ENCODE assay signal across 1 cellular context in the genomic region with DNA sequence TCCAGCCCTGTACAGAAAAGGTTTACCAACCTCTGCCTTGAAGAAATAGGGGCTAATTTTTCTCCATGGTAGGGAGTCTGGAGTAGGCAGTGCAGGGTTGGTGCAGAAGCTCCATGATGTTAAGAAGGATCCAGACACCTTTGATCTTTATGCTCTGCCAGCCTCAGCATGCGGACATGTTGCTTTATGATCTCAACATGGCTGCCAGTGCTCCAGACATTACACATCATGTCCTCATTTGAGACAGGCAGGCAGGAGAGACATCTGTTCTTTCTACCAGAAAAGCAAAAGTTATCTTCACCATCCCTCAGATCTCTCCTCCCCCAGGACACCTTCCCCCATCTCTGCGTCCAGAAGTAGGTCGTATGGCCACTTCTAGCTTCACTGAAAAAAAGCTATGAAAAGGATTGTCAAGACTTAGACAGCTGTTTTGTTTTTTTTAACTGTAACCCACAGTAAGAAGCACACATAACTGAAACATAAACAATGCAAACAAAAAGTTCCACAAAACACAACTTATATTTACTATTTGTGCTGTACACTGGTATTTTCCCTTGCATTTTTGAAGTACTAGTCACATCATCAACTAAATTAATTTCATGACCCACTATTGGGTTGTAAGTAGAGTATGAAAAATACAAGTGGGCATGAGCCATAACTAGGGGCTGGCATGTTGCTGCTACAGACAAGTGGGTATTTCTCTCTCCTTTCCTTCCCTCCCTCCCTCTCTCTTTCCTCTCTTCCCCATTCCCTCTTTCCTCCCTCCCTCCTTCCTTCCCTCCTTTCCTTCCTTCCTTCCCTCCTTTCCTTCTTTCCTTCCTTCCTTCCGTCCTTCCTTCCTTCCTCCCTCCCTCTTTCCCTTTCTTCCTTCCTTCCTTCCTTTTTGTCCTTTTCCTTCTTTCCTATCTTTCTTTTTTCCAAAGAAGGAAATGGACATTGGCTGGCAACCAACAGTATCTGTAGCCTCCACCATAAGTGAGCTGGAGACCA.
TF ChIP-seq lines count a peak whose summit lies in the region.

No MANE protein-coding gene starts in this region.

TF ChIP-seq in IMR-90, 13 proteins besides CTCF, POLR2A, EP300 and RAD21:
- TF ChIP-seq FOS (IDR thresholded peaks at IDR 0.05; ENCODE audit: low read depth, low read length) (no peak), MXI1 (IDR thresholded peaks at IDR 0.05; ENCODE audit: borderline replicate concordance, low read depth, low read length) (no peak), NFE2L2 (IDR thresholded peaks at IDR 0.05; ENCODE audit: low read depth, low read length) (no peak), CHD1 (IDR thresholded peaks at IDR 0.05; ENCODE audit: low read depth, low read length) (no peak), USF2 (IDR thresholded peaks at IDR 0.05; ENCODE audit: low read depth, low read length) (no peak)
